1 cellular context compared by ENCODE assay signal in the genomic region with DNA sequence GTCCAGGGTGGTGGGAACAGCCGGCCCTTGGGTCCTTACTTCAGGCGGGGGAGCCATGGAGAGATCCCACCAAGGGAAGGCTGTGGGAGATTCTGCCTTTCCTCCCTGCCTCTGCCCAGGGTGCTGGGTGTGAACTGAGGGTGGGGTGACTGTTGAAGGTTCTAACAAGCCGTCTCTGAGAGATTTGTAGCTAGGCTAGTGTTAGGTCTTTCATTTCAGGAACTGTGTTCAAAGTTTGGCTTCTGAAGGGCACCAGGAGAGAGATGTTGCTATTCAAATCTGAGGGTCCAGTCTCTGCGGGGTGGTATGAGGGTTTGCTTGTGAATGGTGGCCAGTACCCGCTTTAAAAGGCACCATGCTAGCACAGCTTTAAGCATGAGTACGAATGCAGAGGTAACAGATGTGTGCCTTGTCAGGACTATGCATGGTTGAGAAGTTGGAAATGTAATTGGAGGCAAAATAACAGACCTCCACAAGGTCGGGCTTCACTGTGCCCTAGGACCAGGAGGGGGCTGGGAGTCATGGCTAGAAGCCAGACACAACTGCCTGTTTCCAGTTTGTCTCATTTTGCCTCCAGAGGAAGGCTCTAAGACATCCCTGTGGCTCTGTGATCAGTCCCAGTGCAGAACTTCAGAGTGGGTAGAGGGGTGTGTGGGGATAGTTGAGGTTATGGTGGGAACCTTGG.
TF ChIP-seq lines count a peak whose summit lies in the region.

No MANE protein-coding gene starts in this region.

TF ChIP-seq in SK-N-SH treated with all-trans-retinoic acid at 6 μM for 48 hours, 23 proteins besides CTCF, POLR2A, EP300 and RAD21 (continued from another document):
- TF ChIP-seq CREB5 (CRISPR knock-in tag; IDR thresholded peaks at IDR 0.05; ENCODE audit: low read depth) (no peak), ZNF70 (CRISPR knock-in tag; IDR thresholded peaks at IDR 0.05) (no peak), PPARA (CRISPR knock-in tag; IDR thresholded peaks at IDR 0.05; ENCODE audit: borderline replicate concordance) (no peak)
- TF ChIP-seq, protein P1, sequence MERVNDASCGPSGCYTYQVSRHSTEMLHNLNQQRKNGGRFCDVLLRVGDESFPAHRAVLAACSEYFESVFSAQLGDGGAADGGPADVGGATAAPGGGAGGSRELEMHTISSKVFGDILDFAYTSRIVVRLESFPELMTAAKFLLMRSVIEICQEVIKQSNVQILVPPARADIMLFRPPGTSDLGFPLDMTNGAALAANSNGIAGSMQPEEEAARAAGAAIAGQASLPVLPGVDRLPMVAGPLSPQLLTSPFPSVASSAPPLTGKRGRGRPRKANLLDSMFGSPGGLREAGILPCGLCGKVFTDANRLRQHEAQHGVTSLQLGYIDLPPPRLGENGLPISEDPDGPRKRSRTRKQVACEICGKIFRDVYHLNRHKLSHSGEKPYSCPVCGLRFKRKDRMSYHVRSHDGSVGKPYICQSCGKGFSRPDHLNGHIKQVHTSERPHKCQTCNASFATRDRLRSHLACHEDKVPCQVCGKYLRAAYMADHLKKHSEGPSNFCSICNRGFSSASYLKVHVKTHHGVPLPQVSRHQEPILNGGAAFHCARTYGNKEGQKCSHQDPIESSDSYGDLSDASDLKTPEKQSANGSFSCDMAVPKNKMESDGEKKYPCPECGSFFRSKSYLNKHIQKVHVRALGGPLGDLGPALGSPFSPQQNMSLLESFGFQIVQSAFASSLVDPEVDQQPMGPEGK (CRISPR knock-in tag; IDR thresholded peaks at IDR 0.05; ENCODE audit: borderline replicate concordance) = no peak
